Comparison of ENCODE assay signal across 20 cellular contexts in the genomic region with DNA sequence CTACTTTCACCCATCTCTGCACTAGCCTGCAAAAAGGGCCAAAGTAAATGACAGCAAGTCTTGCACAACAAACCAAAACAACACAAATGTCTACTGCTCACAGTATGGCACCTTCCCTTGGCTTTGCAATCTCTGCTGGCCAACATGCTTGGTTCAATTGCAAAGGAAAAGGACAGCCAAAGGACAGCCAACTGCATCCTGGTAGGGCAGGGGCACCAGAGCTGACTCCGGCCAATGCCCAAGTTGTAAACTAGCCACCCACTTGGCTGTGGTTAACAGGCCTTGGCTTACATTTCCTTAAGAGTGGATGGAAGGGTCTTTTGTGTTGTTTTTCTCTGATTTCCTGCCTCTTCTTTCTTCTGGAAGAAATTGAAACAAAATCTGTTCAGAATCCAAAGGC.
A peak's percentile ranks its signal among the peaks of the same experiment; 100 is the strongest.
DNase-seq lines count a peak whose midpoint lies in the region; TF ChIP-seq lines count a peak whose summit lies in the region.
"Had no signal": no experiment of that assay in that cellular context is flagged by ENCODE, and none has a peak within 500 bp of the region (broad histone marks: within the 10 kb centered on the region; RNA-seq: fewer than 3 reads in every experiment).

No MANE protein-coding gene starts in this region.

- H3K36me3 ChIP-seq in SJCRH30 = no peaks in the 10 kb centered on the region
- H3K36me3 ChIP-seq in transverse colon = no peaks in the 10 kb centered on the region
- H3K36me3 ChIP-seq: HAP-1, SJSA1 had no signal

- H3K27me3 Mint-ChIP-seq in activated naive CD4-positive, alpha-beta T cell treated with anti-CD3 and anti-CD28 coated beads for 36 hours (ENCODE audit: low read depth) = no peaks in the 10 kb centered on the region

- H3K27me3 ChIP-seq in SJCRH30 (no peaks in the 10 kb centered on the region), transverse colon (no peaks in the 10 kb centered on the region)
- H3K27me3 ChIP-seq: SJSA1 had no signal

- H3K27ac ChIP-seq in SJCRH30 (no peak overlapping the region), transverse colon (no peak overlapping the region)
- H3K27ac ChIP-seq: HL-60, SJSA1 had no signal

- no peak for TF ChIP-seq EP300 in transverse colon (IDR thresholded peaks at IDR 0.05; ENCODE audit: low read depth)

- no peaks in the 10 kb centered on the region for H3K36me3 Mint-ChIP-seq in activated naive CD4-positive, alpha-beta T cell treated with anti-CD3 and anti-CD28 coated beads for 36 hours (ENCODE audit: low read depth)
- H3K36me3 Mint-ChIP-seq: CD14-positive monocyte had no signal

- no peak overlapping the region for H3K4me3 Mint-ChIP-seq in activated naive CD4-positive, alpha-beta T cell treated with anti-CD3 and anti-CD28 coated beads for 36 hours
- H3K4me3 Mint-ChIP-seq: CD14-positive monocyte, IgD-negative memory B cell had no signal

- no peak overlapping the region for H3K4me3 ChIP-seq in SJCRH30
- no peak overlapping the region for H3K4me3 ChIP-seq in transverse colon
- H3K4me3 ChIP-seq: HAP-1, SJSA1 had no signal

- H3K9me3 Mint-ChIP-seq in activated naive CD4-positive, alpha-beta T cell treated with anti-CD3 and anti-CD28 coated beads for 36 hours = no peaks in the 10 kb centered on the region
- H3K9me3 Mint-ChIP-seq: IgD-negative memory B cell had no signal

- intact Hi-C loops in activated naive CD4-positive, alpha-beta T cell treated with anti-CD3 and anti-CD28 coated beads for 36 hours (cut with micrococcal nuclease) = no loop called here
- intact Hi-C loops in transverse colon (cut with DNase I; ENCODE audit: low total_unique reads) = no loop called here

- DNase-seq in cerebellar cortex (ENCODE audit: low spot score) = peak; percentile 20
- peak; percentile 22 for DNase-seq in inferior parietal cortex (ENCODE audit: extremely low spot score)
- DNase-seq in pons (ENCODE audit: low spot score) = peak; percentile 29
- DNase-seq in SJCRH30 = no peak
- DNase-seq in activated naive CD4-positive, alpha-beta T cell treated with anti-CD3 and anti-CD28 coated beads for 36 hours = no peak
- no peak for DNase-seq in transverse colon
- DNase-seq in ureter (ENCODE audit: low spot score) = no peak
- DNase-seq: AML-193, DMS79 treated with DMSO at 0.1 percent for 48 hours, Karpas-422, NCI-H1048, NCI-H1436 treated with DMSO at 0.1 percent for 48 hours, NCI-H2029 treated with DMSO at 0.1 percent for 48 hours, NCI-H2171, NCI-H526 had no signal

- in situ Hi-C loops in transverse colon (cut with MboI; ENCODE audit: low pct_ligation_motif_present in 1 of 4, low pct_unique_long_range_greater_than_20kb in 1 of 4, low sequenced_read_pairs in 3 of 4) = no loop called here

- TF ChIP-seq CTCF in transverse colon (IDR thresholded peaks at IDR 0.05) = no peak

- H3K9me3 ChIP-seq in SJCRH30 (replicated peaks) (no peaks in the 10 kb centered on the region), transverse colon (no peaks in the 10 kb centered on the region)
- H3K9me3 ChIP-seq: HAP-1, SJSA1 had no signal

- 80 to 94% methylated on average over 1 of the region's 1 CpG for WGBS in transverse colon (ENCODE audit: low coverage in 1 of 2), 2 donors

- no peak for TF ChIP-seq POLR2A in transverse colon (IDR thresholded peaks at IDR 0.05)

- H3K4me1 ChIP-seq in SJCRH30 (no peaks in the 10 kb centered on the region), transverse colon (no peaks in the 10 kb centered on the region)
- H3K4me1 ChIP-seq: HAP-1 had no signal

- H3K4me1 Mint-ChIP-seq in activated naive CD4-positive, alpha-beta T cell treated with anti-CD3 and anti-CD28 coated beads for 36 hours (ENCODE audit: low read depth) = peaks cover 3% of the 10 kb centered on the region

- CTCF ChIA-PET in activated naive CD4-positive, alpha-beta T cell treated with anti-CD3 and anti-CD28 coated beads for 36 hours (lab: Charles Lee) = no interaction called here

- no peak overlapping the region for H3K27ac Mint-ChIP-seq in activated naive CD4-positive, alpha-beta T cell treated with anti-CD3 and anti-CD28 coated beads for 36 hours

Comparison
In these comparisons a context has a peak if more than half of its experiments do, and no peak if none do; other contexts are left out.
1. DNase-seq: peak in cerebellar cortex (single experiment), inferior parietal cortex (single experiment) and pons (single experiment); none in SJCRH30 (0 of 2), activated naive CD4-positive, alpha-beta T cell treated with anti-CD3 and anti-CD28 coated beads for 36 hours (single experiment), transverse colon (single experiment) and ureter (single experiment).